In genomic region chr15:72784233-72784876, GRCh38 we compare ENCODE assay signal across 8 cellular contexts. TPM values are rescaled to one million over a fixed set of nuclear protein-coding genes. Genes with fewer than 3 reads are reported as not detected.
DNase-seq lines count a peak whose midpoint lies in the region; ATAC-seq and TF ChIP-seq lines count a peak whose summit lies in the region.

No MANE protein-coding gene starts in this region.

- H3K4me3 ChIP-seq in osteoblast (ENCODE audit: insufficient read depth, low read length): peak overlapping the region; percentile 96

- H3K27ac ChIP-seq in osteoblast (ENCODE audit: low read depth, low read length): peak overlapping the region; percentile 94

- H3K79me2 ChIP-seq in osteoblast (ENCODE audit: insufficient read depth, low read length): peaks cover 42% of the 10 kb centered on the region

- H2AFZ ChIP-seq in osteoblast (ENCODE audit: low read length): peak overlapping the region; percentile 98

- ATAC-seq in GM19324 (IDR thresholded peaks at IDR 0.05; ENCODE audit: low FRiP score, unreplicated experiment) (peak; percentile 1), Right ventricle myocardium superior (ENCODE audit: poor library complexity) (peak; percentile 62)

- peak; percentile 86 for DNase-seq in COR-L47 (lab: John Stamatoyannopoulos, UW)
- DNase-seq in HPDE6-E6E7 (ENCODE audit: extremely low spot score): peak; percentile 44
- peak; percentile 53 for DNase-seq in NCI-H748 treated with DMSO at 0.1 percent for 48 hours (lab: John Stamatoyannopoulos, UW)
- peak; percentile 5 for DNase-seq in activated T-helper 9 cell treated with anti-CD3 and anti-CD28 coated beads, Interleukin-2, amount 50 U/mL, for 16 hours (ENCODE audit: low read depth)
- DNase-seq in Right ventricle myocardium superior: no peak
- DNase-seq in osteoblast (ENCODE audit: insufficient read length, low spot score, missing footprints): peak; percentile 85
- DNase-seq in HK-2 (ENCODE audit: unreplicated experiment): no peak

- intact Hi-C loops in Right ventricle myocardium superior (cut with DNase I): no loop called here

- TF ChIP-seq CTCF in osteoblast (IDR thresholded peaks at IDR 0.05; ENCODE audit: extremely low read depth, low read depth, low read length): peak; percentile 69

- no peaks in the 10 kb centered on the region for H3K27me3 ChIP-seq in osteoblast (ENCODE audit: insufficient read depth, low read length)

- peaks cover 36% of the 10 kb centered on the region for H3K4me1 ChIP-seq in osteoblast (ENCODE audit: insufficient read depth, low read length)

- H4K20me1 ChIP-seq in osteoblast (ENCODE audit: insufficient read depth, low read length): peaks cover 5% of the 10 kb centered on the region

- H3K9me3 ChIP-seq in osteoblast (ENCODE audit: low read depth, low read length): no peaks in the 10 kb centered on the region

- peak overlapping the region; percentile 100 for H3K4me2 ChIP-seq in osteoblast (ENCODE audit: insufficient read depth, low read length)

- H3K36me3 ChIP-seq in osteoblast (ENCODE audit: insufficient read depth, low read length): peaks cover 13% of the 10 kb centered on the region

RNA-seq across cellular contexts. Expression of gene ADPGK, which starts 0.8 kb away (rescaled TPM):
- total RNA-seq in Right ventricle myocardium superior (7.7 TPM), osteoblast (57.9 and 58.3 TPM in 2 replicates)

Comparison
In these comparisons a context has a peak if more than half of its experiments do, and no peak if none do; other contexts are left out.
1. DNase-seq: peak in COR-L47 (single experiment), HPDE6-E6E7 (single experiment), NCI-H748 treated with DMSO at 0.1 percent for 48 hours (single experiment), activated T-helper 9 cell treated with anti-CD3 and anti-CD28 coated beads, Interleukin-2, amount 50 U/mL, for 16 hours (single experiment) and osteoblast (single experiment); none in Right ventricle myocardium superior (single experiment) and HK-2 (single experiment).